36 cellular contexts compared by ENCODE assay signal in the genomic region with DNA sequence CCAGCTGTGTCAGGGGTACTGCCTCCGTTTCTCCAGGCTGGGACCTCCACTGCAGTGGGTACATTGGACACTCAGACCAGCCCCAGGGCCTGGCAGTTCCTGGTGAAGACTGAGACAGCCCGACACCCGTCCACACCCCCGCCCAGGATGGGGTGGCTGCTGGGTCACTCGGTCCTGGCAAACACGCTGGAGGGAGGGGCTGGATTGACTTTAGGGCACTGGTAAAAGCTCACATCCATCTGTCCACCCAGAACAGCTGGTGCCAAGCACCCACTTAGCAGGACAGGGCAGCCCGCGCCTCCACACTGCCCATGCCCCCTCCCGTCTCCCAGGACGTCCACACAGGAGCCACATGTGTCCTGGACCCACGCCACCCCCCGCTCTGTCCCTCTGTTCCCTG. TPM values are rescaled to one million over a fixed set of nuclear protein-coding genes. Genes with fewer than 3 reads are reported as not detected.
"Had no signal": no experiment of that assay in that cellular context is flagged by ENCODE, and none has a peak within 500 bp of the region (broad histone marks: within the 10 kb centered on the region; RNA-seq: fewer than 3 reads in every experiment).

No MANE protein-coding gene starts in this region.

- H3K36me3 Mint-ChIP-seq: activated CD4-positive, alpha-beta memory T cell treated with anti-CD3 and anti-CD28 coated beads for 36 hours; activated naive CD8-positive, alpha-beta T cell; T-cell had no signal

- H3K36me3 ChIP-seq: brain microvascular endothelial cell, heart left ventricle, WERI-Rb-1 had no signal

- H3K9me3 ChIP-seq: heart left ventricle had no signal

- H3K27ac ChIP-seq: brain microvascular endothelial cell, coronary artery, dorsolateral prefrontal cortex, heart left ventricle, WERI-Rb-1 had no signal

- H3K9me3 Mint-ChIP-seq: activated B cell treated with CpG ODN at 0.5 μM for 24 hours; activated CD4-positive, alpha-beta memory T cell treated with anti-CD3 and anti-CD28 coated beads for 36 hours; activated CD4-positive, alpha-beta T cell treated with anti-CD3 and anti-CD28 coated beads, Interleukin-2, amount 10 ng/mL, durations not matched to agents 24 days and 14 days; activated T-cell treated with anti-CD3 and anti-CD28 coated beads, Interleukin-2, amount 50 U/mL, for 24 hours; activated T-helper 17 cell treated with anti-CD3 and anti-CD28 coated beads, Interleukin-2, amount 50 U/mL, for 72 hours; central memory CD8-positive, alpha-beta T cell; dendritic cell treated with granulocyte-macrophage colony-stimulating factor and Interleukin-4, amounts not matched to agents 40 ng/mL and 50 ng/mL, for 4 days; endodermal cell; T-cell; T-helper 1 cell treated with Interleukin-12 subunit alpha and Interleukin-12 subunit beta and Interleukin-4 antibody, amounts not matched to agents 30 μg/mL and 1 μg/mL, for 36 hours had no signal

- H3K4me1 Mint-ChIP-seq: activated B cell treated with CpG ODN at 0.5 μM for 24 hours; activated CD4-positive, alpha-beta T cell treated with anti-CD3 and anti-CD28 coated beads for 36 hours; activated CD4-positive, alpha-beta T cell treated with anti-CD3 and anti-CD28 coated beads, Interleukin-2, amount 10 ng/mL, durations not matched to agents 24 days and 14 days; activated T-helper 17 cell treated with anti-CD3 and anti-CD28 coated beads, Interleukin-2, amount 50 U/mL, for 72 hours; central memory CD8-positive, alpha-beta T cell had no signal

- H3K4me3 ChIP-seq: coronary artery, dorsolateral prefrontal cortex, heart left ventricle had no signal

- H3K27ac Mint-ChIP-seq: activated B cell treated with CpG ODN at 0.5 μM for 24 hours; activated CD4-positive, alpha-beta memory T cell treated with anti-CD3 and anti-CD28 coated beads for 36 hours; activated CD4-positive, alpha-beta T cell treated with anti-CD3 and anti-CD28 coated beads for 36 hours; activated CD4-positive, alpha-beta T cell treated with anti-CD3 and anti-CD28 coated beads, Interleukin-2, amount 10 ng/mL, durations not matched to agents 24 days and 14 days; activated naive CD8-positive, alpha-beta T cell; activated T-cell treated with anti-CD3 and anti-CD28 coated beads, Interleukin-2, amount 50 U/mL, for 24 hours; activated T-helper 17 cell treated with anti-CD3 and anti-CD28 coated beads, Interleukin-2, amount 50 U/mL, for 72 hours; dendritic cell treated with granulocyte-macrophage colony-stimulating factor and Interleukin-4, amounts not matched to agents 40 ng/mL and 50 ng/mL, for 4 days; endodermal cell; T-cell; T-helper 1 cell treated with Interleukin-12 subunit alpha and Interleukin-12 subunit beta and Interleukin-4 antibody, amounts not matched to agents 30 μg/mL and 1 μg/mL, for 36 hours had no signal

- H3K4me3 Mint-ChIP-seq: activated B cell treated with CpG ODN at 0.5 μM for 24 hours; activated CD4-positive, alpha-beta memory T cell treated with anti-CD3 and anti-CD28 coated beads for 36 hours; activated CD4-positive, alpha-beta T cell treated with anti-CD3 and anti-CD28 coated beads for 36 hours; activated CD4-positive, alpha-beta T cell treated with anti-CD3 and anti-CD28 coated beads, Interleukin-2, amount 10 ng/mL, durations not matched to agents 24 days and 14 days; activated naive CD8-positive, alpha-beta T cell; activated T-cell treated with anti-CD3 and anti-CD28 coated beads, Interleukin-2, amount 50 U/mL, for 24 hours; activated T-helper 17 cell treated with anti-CD3 and anti-CD28 coated beads, Interleukin-2, amount 50 U/mL, for 72 hours; central memory CD8-positive, alpha-beta T cell; dendritic cell treated with granulocyte-macrophage colony-stimulating factor and Interleukin-4, amounts not matched to agents 40 ng/mL and 50 ng/mL, for 4 days; endodermal cell; T-cell; T-helper 1 cell treated with Interleukin-12 subunit alpha and Interleukin-12 subunit beta and Interleukin-4 antibody, amounts not matched to agents 30 μg/mL and 1 μg/mL, for 36 hours had no signal

- FAIRE-seq: astrocyte, bronchial epithelial cell, frontal cortex had no signal

- ATAC-seq: activated CD4-positive, alpha-beta T cell treated with anti-CD3 and anti-CD28 coated beads for 36 hours; activated T-helper 17 cell treated with anti-CD3 and anti-CD28 coated beads, Interleukin-2, amount 50 U/mL, for 72 hours; esophagus mucosa; heart left ventricle; T-cell had no signal

- DNase-seq: activated B cell treated with CpG ODN at 0.5 μM for 24 hours; activated CD4-positive, alpha-beta memory T cell treated with anti-CD3 and anti-CD28 coated beads for 36 hours; activated CD4-positive, alpha-beta T cell treated with anti-CD3 and anti-CD28 coated beads for 36 hours; activated CD4-positive, alpha-beta T cell treated with anti-CD3 and anti-CD28 coated beads, Interleukin-2, amount 10 ng/mL, durations not matched to agents 24 days and 14 days; activated CD4-positive, CD25-positive, alpha-beta regulatory T cell treated with anti-CD3 and anti-CD28 coated beads, Interleukin-2, amount 50 U/mL, for 72 hours; activated CD8-positive, alpha-beta memory T cell treated with anti-CD3 and anti-CD28 coated beads, Interleukin-2, amount 50 U/mL, for 48 hours; activated effector memory CD4-positive, alpha-beta T cell treated with Interleukin-2 at 50 U/mL for 16 hours; activated gamma-delta T cell treated with Interleukin-2 at 50 U/mL for 16 hours; activated naive CD4-positive, alpha-beta T cell treated with anti-CD3 and anti-CD28 coated beads, Interleukin-2, amount 50 U/mL, for 16 hours; activated naive CD4-positive, alpha-beta T cell treated with Interleukin-2 at 50 U/mL for 16 hours; activated T-cell treated with anti-CD3 and anti-CD28 coated beads for 4 hours; activated T-cell treated with anti-CD3 and anti-CD28 coated beads, Interleukin-2, amount 50 U/mL, for 24 hours; amniotic stem cell; anterior cingulate cortex; brain microvascular endothelial cell; dorsolateral prefrontal cortex; effector memory CD4-positive, alpha-beta T cell; endodermal cell; foreskin fibroblast; glutamatergic neuron; heart left ventricle; T-cell; T1000; WERI-Rb-1 had no signal

RNA-seq across cellular contexts. Expression of a gene that starts 10.7 kb away (rescaled TPM):
- total RNA-seq: activated B cell treated with CpG ODN at 0.5 μM for 24 hours; activated CD4-positive, alpha-beta memory T cell treated with anti-CD3 and anti-CD28 coated beads for 36 hours; activated CD4-positive, alpha-beta T cell treated with anti-CD3 and anti-CD28 coated beads for 36 hours; activated CD4-positive, alpha-beta T cell treated with anti-CD3 and anti-CD28 coated beads, Interleukin-2, amount 10 ng/mL, durations not matched to agents 24 days and 14 days; activated T-helper 17 cell treated with anti-CD3 and anti-CD28 coated beads, Interleukin-2, amount 50 U/mL, for 72 hours; epithelial cell of proximal tubule; frontal cortex had no signal

RNA-seq across cellular contexts. Expression of a gene that starts 26.5 kb away (rescaled TPM):
- total RNA-seq: activated B cell treated with CpG ODN at 0.5 μM for 24 hours; activated CD4-positive, alpha-beta memory T cell treated with anti-CD3 and anti-CD28 coated beads for 36 hours; activated CD4-positive, alpha-beta T cell treated with anti-CD3 and anti-CD28 coated beads for 36 hours; activated CD4-positive, alpha-beta T cell treated with anti-CD3 and anti-CD28 coated beads, Interleukin-2, amount 10 ng/mL, durations not matched to agents 24 days and 14 days; activated T-helper 17 cell treated with anti-CD3 and anti-CD28 coated beads, Interleukin-2, amount 50 U/mL, for 72 hours; bronchial epithelial cell; T-helper 2 cell treated with Interferon-gamma antibody and Interleukin-4, amounts not matched to agents 100 ng/mL and 5 ng/mL, for 36 hours had no signal

RNA-seq across cellular contexts. Expression of a gene that starts 35.6 kb away (rescaled TPM):
- total RNA-seq: activated B cell treated with CpG ODN at 0.5 μM for 24 hours; T-helper 2 cell treated with Interferon-gamma antibody and Interleukin-4, amounts not matched to agents 100 ng/mL and 5 ng/mL, for 36 hours had no signal
